20 cellular contexts compared by ENCODE assay signal in genomic region chr19:5342573-5343201, GRCh38.
"Had no signal": no experiment of that assay in that cellular context is flagged by ENCODE, and none has a peak within 500 bp of the region (broad histone marks: within the 10 kb centered on the region; RNA-seq: fewer than 3 reads in every experiment).

No MANE protein-coding gene starts in this region.

- H3K36me3 Mint-ChIP-seq: activated naive CD8-positive, alpha-beta T cell had no signal

- H3K4me3 ChIP-seq: esophagus squamous epithelium, hepatocyte, thyroid gland had no signal

- H3K36me3 ChIP-seq: esophagus squamous epithelium, thyroid gland had no signal

- ATAC-seq: activated CD4-positive, alpha-beta T cell treated with anti-CD3 and anti-CD28 coated beads for 36 hours; left cardiac atrium; naive thymus-derived CD4-positive, alpha-beta T cell; WTC11 had no signal

- DNase-seq: activated CD4-positive, alpha-beta T cell treated with anti-CD3 and anti-CD28 coated beads for 36 hours; activated CD4-positive, alpha-beta T cell treated with anti-CD3 and anti-CD28 coated beads, Interleukin-2, amount 50 U/mL, for 48 hours; activated gamma-delta T cell treated with Interleukin-2 at 50 U/mL for 16 hours; dermis blood vessel endothelial cell; effector memory CD4-positive, alpha-beta T cell; esophagus squamous epithelium; foreskin fibroblast; left cardiac atrium; mesendoderm; naive thymus-derived CD4-positive, alpha-beta T cell; retina; stimulated activated CD4-positive, alpha-beta T cell treated with anti-CD3 and anti-CD28 coated beads, Interleukin-12 subunit alpha, Interleukin-12 subunit beta, amount 100 ng/mL, for 4 hours; stimulated activated CD4-positive, alpha-beta T cell treated with anti-CD3 and anti-CD28 coated beads, Interleukin-1b, Interleukin-23, amount 100 ng/mL, for 48 hours; stimulated activated CD8-positive, alpha-beta memory T cell treated with anti-CD3 and anti-CD28 coated beads, Interleukin-4, amount 100 ng/mL, for 48 hours; stimulated activated naive CD4-positive, alpha-beta T cell treated with Interleukin-2 at 50 U/mL for 16 hours; thyroid gland had no signal

- H3K9me3 Mint-ChIP-seq: T-helper 1 cell treated with Interleukin-12 subunit alpha and Interleukin-12 subunit beta and Interleukin-4 antibody, amounts not matched to agents 30 μg/mL and 1 μg/mL, for 36 hours had no signal

- H3K27ac Mint-ChIP-seq: activated CD4-positive, alpha-beta T cell treated with anti-CD3 and anti-CD28 coated beads for 36 hours; activated naive CD8-positive, alpha-beta T cell; T-helper 1 cell treated with Interleukin-12 subunit alpha and Interleukin-12 subunit beta and Interleukin-4 antibody, amounts not matched to agents 30 μg/mL and 1 μg/mL, for 36 hours; WTC11 had no signal
